1 cellular context compared by ENCODE assay signal in the genomic region with DNA sequence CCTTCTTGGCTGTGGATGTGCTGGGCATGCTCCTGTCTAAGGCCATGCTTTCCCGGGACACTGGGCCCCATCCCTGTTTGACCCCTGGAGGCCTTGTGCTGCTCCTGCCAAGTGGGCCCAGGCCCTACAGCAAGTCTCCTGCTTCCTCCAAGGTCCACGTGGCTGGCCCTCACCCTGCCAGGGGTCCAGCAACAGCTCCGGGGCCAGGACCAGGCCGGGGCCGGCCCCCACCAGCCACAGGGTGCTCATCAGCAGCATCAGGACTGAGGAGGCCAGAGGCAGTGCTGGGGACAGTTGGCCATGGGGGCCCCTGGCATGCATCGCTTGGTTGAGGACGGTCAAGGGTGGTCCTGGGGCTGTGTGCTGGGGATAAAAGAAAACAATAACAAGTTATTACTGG.
TF ChIP-seq lines count a peak whose summit lies in the region.

No MANE protein-coding gene starts in this region.

TF ChIP-seq in HepG2, 621 proteins besides CTCF, POLR2A, EP300 and RAD21:
- no peak for TF ChIP-seq SNAPC2 (CRISPR knock-in tag; IDR thresholded peaks at IDR 0.05)
- TF ChIP-seq ZNF577 (CRISPR knock-in tag; IDR thresholded peaks at IDR 0.05; ENCODE audit: borderline replicate concordance, low read depth) = no peak
- TF ChIP-seq, protein P1, sequence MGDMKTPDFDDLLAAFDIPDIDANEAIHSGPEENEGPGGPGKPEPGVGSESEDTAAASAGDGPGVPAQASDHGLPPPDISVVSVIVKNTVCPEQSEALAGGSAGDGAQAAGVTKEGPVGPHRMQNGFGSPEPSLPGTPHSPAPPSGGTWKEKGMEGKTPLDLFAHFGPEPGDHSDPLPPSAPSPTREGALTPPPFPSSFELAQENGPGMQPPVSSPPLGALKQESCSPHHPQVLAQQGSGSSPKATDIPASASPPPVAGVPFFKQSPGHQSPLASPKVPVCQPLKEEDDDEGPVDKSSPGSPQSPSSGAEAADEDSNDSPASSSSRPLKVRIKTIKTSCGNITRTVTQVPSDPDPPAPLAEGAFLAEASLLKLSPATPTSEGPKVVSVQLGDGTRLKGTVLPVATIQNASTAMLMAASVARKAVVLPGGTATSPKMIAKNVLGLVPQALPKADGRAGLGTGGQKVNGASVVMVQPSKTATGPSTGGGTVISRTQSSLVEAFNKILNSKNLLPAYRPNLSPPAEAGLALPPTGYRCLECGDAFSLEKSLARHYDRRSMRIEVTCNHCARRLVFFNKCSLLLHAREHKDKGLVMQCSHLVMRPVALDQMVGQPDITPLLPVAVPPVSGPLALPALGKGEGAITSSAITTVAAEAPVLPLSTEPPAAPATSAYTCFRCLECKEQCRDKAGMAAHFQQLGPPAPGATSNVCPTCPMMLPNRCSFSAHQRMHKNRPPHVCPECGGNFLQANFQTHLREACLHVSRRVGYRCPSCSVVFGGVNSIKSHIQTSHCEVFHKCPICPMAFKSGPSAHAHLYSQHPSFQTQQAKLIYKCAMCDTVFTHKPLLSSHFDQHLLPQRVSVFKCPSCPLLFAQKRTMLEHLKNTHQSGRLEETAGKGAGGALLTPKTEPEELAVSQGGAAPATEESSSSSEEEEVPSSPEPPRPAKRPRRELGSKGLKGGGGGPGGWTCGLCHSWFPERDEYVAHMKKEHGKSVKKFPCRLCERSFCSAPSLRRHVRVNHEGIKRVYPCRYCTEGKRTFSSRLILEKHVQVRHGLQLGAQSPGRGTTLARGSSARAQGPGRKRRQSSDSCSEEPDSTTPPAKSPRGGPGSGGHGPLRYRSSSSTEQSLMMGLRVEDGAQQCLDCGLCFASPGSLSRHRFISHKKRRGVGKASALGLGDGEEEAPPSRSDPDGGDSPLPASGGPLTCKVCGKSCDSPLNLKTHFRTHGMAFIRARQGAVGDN (CRISPR knock-in tag; IDR thresholded peaks at IDR 0.05) = 0 out of 2 replicates have a peak, but pooled peaks have one; percentile 7
- no peak for TF ChIP-seq ZFY (CRISPR knock-in tag; IDR thresholded peaks at IDR 0.05)
